Comparison of ENCODE assay signal across 8 cellular contexts in genomic region chr3:14988988-14989394, GRCh38. TPM values are rescaled to one million over a fixed set of nuclear protein-coding genes. Genes with fewer than 3 reads are reported as not detected.
A peak's percentile ranks its signal among the peaks of the same experiment; 100 is the strongest.
DNase-seq lines count a peak whose midpoint lies in the region; ATAC-seq, FAIRE-seq and TF ChIP-seq lines count a peak whose summit lies in the region.

No MANE protein-coding gene starts in this region.

- peak; percentile 77 for DNase-seq in activated naive CD4-positive, alpha-beta T cell treated with anti-CD3 and anti-CD28 coated beads for 36 hours
- peak; percentile 41 for DNase-seq in transverse colon
- no peak for DNase-seq in NCI-H2081 (lab: John Stamatoyannopoulos, UW)
- DNase-seq in NCI-H1694 treated with DMSO at 0.1 percent for 48 hours (lab: John Stamatoyannopoulos, UW): no peak
- no peak for DNase-seq in kidney

- no peak overlapping the region for H3K9ac ChIP-seq in kidney (ENCODE audit: low read length in 2 of 2)

- no peak for TF ChIP-seq EP300 in transverse colon (IDR thresholded peaks at IDR 0.05; ENCODE audit: low read depth)

- H3K36me3 Mint-ChIP-seq in activated naive CD4-positive, alpha-beta T cell treated with anti-CD3 and anti-CD28 coated beads for 36 hours (ENCODE audit: low read depth): peaks cover 9% of the 10 kb centered on the region

- peaks cover 10 to 42% (median 17%) of the 10 kb centered on the region in 4 donors for H3K4me1 ChIP-seq in transverse colon
- H3K4me1 ChIP-seq in kidney (ENCODE audit: control insufficient read depth in 1 of 2, insufficient read depth in 1 of 2, low read depth in 1 of 2, low read length in 2 of 2): peaks cover 0 to 3% of the 10 kb centered on the region in 2 donors

- H3K4me3 Mint-ChIP-seq in activated naive CD4-positive, alpha-beta T cell treated with anti-CD3 and anti-CD28 coated beads for 36 hours: no peak overlapping the region

- no peak for TF ChIP-seq CTCF in transverse colon (IDR thresholded peaks at IDR 0.05)
- TF ChIP-seq CTCF in kidney (IDR thresholded peaks at IDR 0.05; ENCODE audit: borderline replicate concordance, extremely low read depth, insufficient read depth): no peak

- no peaks in the 10 kb centered on the region for H3K9me3 Mint-ChIP-seq in activated naive CD4-positive, alpha-beta T cell treated with anti-CD3 and anti-CD28 coated beads for 36 hours

- no peaks in the 10 kb centered on the region for H3K27me3 Mint-ChIP-seq in activated naive CD4-positive, alpha-beta T cell treated with anti-CD3 and anti-CD28 coated beads for 36 hours (ENCODE audit: low read depth)

- in situ Hi-C loops in transverse colon (cut with MboI; ENCODE audit: low pct_ligation_motif_present in 1 of 4, low pct_unique_long_range_greater_than_20kb in 1 of 4, low sequenced_read_pairs in 3 of 4): no loop called here

- CTCF ChIA-PET in activated naive CD4-positive, alpha-beta T cell treated with anti-CD3 and anti-CD28 coated beads for 36 hours (lab: Charles Lee): no interaction called here

- H3K9me3 ChIP-seq in transverse colon (peaks cover 0 to 2% of the 10 kb centered on the region in 2 donors), kidney (ENCODE audit: control insufficient read depth in 1 of 2, low read length in 2 of 2) (no peaks in the 10 kb centered on the region)

- 78% methylated on average over 3 of the region's 3 CpGs; no CpG with 5 or more reads in 1 of the 2 donors for WGBS in transverse colon (ENCODE audit: low coverage in 1 of 2), 2 donors

- H3K27ac Mint-ChIP-seq in activated naive CD4-positive, alpha-beta T cell treated with anti-CD3 and anti-CD28 coated beads for 36 hours: peak overlapping the region; percentile 27

- intact Hi-C loops in activated naive CD4-positive, alpha-beta T cell treated with anti-CD3 and anti-CD28 coated beads for 36 hours (cut with micrococcal nuclease): loop anchor here (1.0 kb wide), 1 partner anchor 41 kb away; no protein-coding TSS in a partner anchor
- intact Hi-C loops in transverse colon (cut with DNase I; ENCODE audit: low total_unique reads) (no loop called here), kidney (cut with DNase I) (no loop called here)

- no peak for TF ChIP-seq POLR2A in transverse colon (IDR thresholded peaks at IDR 0.05)

- ATAC-seq in GM18499 (IDR thresholded peaks at IDR 0.05; ENCODE audit: insufficient read depth, unreplicated experiment) (peak; percentile 97), GM21381 (IDR thresholded peaks at IDR 0.05; ENCODE audit: unreplicated experiment) (peak; percentile 100), HG03520 (IDR thresholded peaks at IDR 0.05; ENCODE audit: unreplicated experiment) (peak; percentile 99)

- peaks cover 50% of the 10 kb centered on the region for H3K4me1 Mint-ChIP-seq in activated naive CD4-positive, alpha-beta T cell treated with anti-CD3 and anti-CD28 coated beads for 36 hours (ENCODE audit: low read depth)

- FAIRE-seq in kidney (lab: Jason Lieb, UNC): no peak

- H3K4me3 ChIP-seq in transverse colon (no peak overlapping the region), kidney (ENCODE audit: low read length in 2 of 2) (no peak overlapping the region)

- H3K27ac ChIP-seq in transverse colon: no peak overlapping the region
- H3K27ac ChIP-seq in kidney (ENCODE audit: low read depth in 2 of 2, low read length in 2 of 2): no peak overlapping the region

- H3K27me3 ChIP-seq in transverse colon: no peaks in the 10 kb centered on the region

- H3K36me3 ChIP-seq in transverse colon: no peaks in the 10 kb centered on the region
- H3K36me3 ChIP-seq in kidney (ENCODE audit: control insufficient read depth in 1 of 2, insufficient read depth in 2 of 2, low read length in 2 of 2): no peaks in the 10 kb centered on the region

RNA-seq across cellular contexts. Expression of gene NR2C2, which starts 41.6 kb away (rescaled TPM):
- 10 to 100 TPM; 60.6 to 61.3 TPM for total RNA-seq in activated naive CD4-positive, alpha-beta T cell treated with anti-CD3 and anti-CD28 coated beads for 36 hours
- total RNA-seq in transverse colon: 10 to 100 TPM; 32.2 to 60.6 (median 47.8) TPM
- total RNA-seq in kidney: 43.6 TPM
- 3.5 TPM for polyA plus RNA-seq in kidney (ENCODE audit: insufficient read depth, low read depth, low replicate concordance)

Comparison
In these comparisons a context has a peak if more than half of its experiments do, and no peak if none do; other contexts are left out.
1. DNase-seq: peak in activated naive CD4-positive, alpha-beta T cell treated with anti-CD3 and anti-CD28 coated beads for 36 hours (single experiment) and transverse colon (single experiment); none in NCI-H2081 (0 of 2), NCI-H1694 treated with DMSO at 0.1 percent for 48 hours (single experiment) and kidney (single experiment).
2. Peak in every context shown above with its lines, with median percentiles within 50 percentile points of each other: ATAC-seq.